ENCODE assay signal across 16 cellular contexts in genomic region chr7:127798769-127799372, GRCh38.
"Had no signal": no experiment of that assay in that cellular context is flagged by ENCODE, and none has a peak within 500 bp of the region (broad histone marks: within the 10 kb centered on the region; RNA-seq: fewer than 3 reads in every experiment).

No MANE protein-coding gene starts in this region.

- H3K4me3 Mint-ChIP-seq: activated CD4-positive, alpha-beta T cell treated with anti-CD3 and anti-CD28 coated beads for 36 hours; effector memory CD8-positive, alpha-beta T cell; immature natural killer cell; stimulated activated memory B cell treated with anti-CD40 and anti-IgM and Interleukin-4, amounts not matched to agents 10 μg/mL and 1 μg/mL and 100 μg/mL, for 72 hours had no signal

- H3K27me3 Mint-ChIP-seq: activated CD4-positive, alpha-beta T cell treated with anti-CD3 and anti-CD28 coated beads for 36 hours; effector memory CD8-positive, alpha-beta T cell; naive thymus-derived CD8-positive, alpha-beta T cell; stimulated activated memory B cell treated with anti-CD40 and anti-IgM and Interleukin-4, amounts not matched to agents 10 μg/mL and 1 μg/mL and 100 μg/mL, for 72 hours had no signal

- H3K9me3 Mint-ChIP-seq: activated naive CD4-positive, alpha-beta T cell treated with anti-CD3 and anti-CD28 coated beads, Interleukin-2, amount 50 U/mL, for 72 hours; effector memory CD8-positive, alpha-beta T cell; immature natural killer cell; naive thymus-derived CD8-positive, alpha-beta T cell; stimulated activated memory B cell treated with anti-CD40 and anti-IgM and Interleukin-4, amounts not matched to agents 10 μg/mL and 1 μg/mL and 100 μg/mL, for 72 hours had no signal

- H3K4me3 ChIP-seq: esophagus squamous epithelium, ovary, testis, upper lobe of left lung had no signal

- DNase-seq: activated CD4-positive, alpha-beta T cell treated with anti-CD3 and anti-CD28 coated beads for 36 hours; activated CD4-positive, alpha-beta T cell treated with anti-CD3 and anti-CD28 coated beads, Interleukin-2, amount 50 U/mL, for 48 hours; activated gamma-delta T cell; effector memory CD8-positive, alpha-beta T cell; esophagus squamous epithelium; immature natural killer cell; kidney glomerular epithelial cell; left ventricle myocardium superior; naive thymus-derived CD8-positive, alpha-beta T cell; stimulated activated CD4-positive, alpha-beta T cell treated with anti-CD3 and anti-CD28 coated beads, Interleukin-4, amount 100 ng/mL, for 4 hours had no signal

- H3K27ac ChIP-seq: esophagus squamous epithelium, ovary, testis, upper lobe of left lung had no signal

- H3K27me3 ChIP-seq: esophagus squamous epithelium, ovary, testis, upper lobe of left lung had no signal

- H3K36me3 Mint-ChIP-seq: immature natural killer cell; stimulated activated memory B cell treated with anti-CD40 and anti-IgM and Interleukin-4, amounts not matched to agents 10 μg/mL and 1 μg/mL and 100 μg/mL, for 72 hours had no signal

- ATAC-seq: activated CD4-positive, alpha-beta T cell treated with anti-CD3 and anti-CD28 coated beads for 36 hours; activated naive CD4-positive, alpha-beta T cell treated with anti-CD3 and anti-CD28 coated beads, Interleukin-2, amount 50 U/mL, for 72 hours; effector memory CD8-positive, alpha-beta T cell; left ventricle myocardium superior; naive thymus-derived CD8-positive, alpha-beta T cell; sciatic nerve; stimulated activated memory B cell treated with anti-CD40 and anti-IgM and Interleukin-4, amounts not matched to agents 10 μg/mL and 1 μg/mL and 100 μg/mL, for 72 hours had no signal

- H3K36me3 ChIP-seq: esophagus squamous epithelium, ovary, upper lobe of left lung had no signal

- H3K27ac Mint-ChIP-seq: activated CD4-positive, alpha-beta T cell treated with anti-CD3 and anti-CD28 coated beads for 36 hours; immature natural killer cell; stimulated activated memory B cell treated with anti-CD40 and anti-IgM and Interleukin-4, amounts not matched to agents 10 μg/mL and 1 μg/mL and 100 μg/mL, for 72 hours had no signal

- H3K4me1 ChIP-seq: testis had no signal

- H3K9me3 ChIP-seq: esophagus squamous epithelium, ovary, testis, upper lobe of left lung had no signal
